Comparison of ENCODE assay signal across 23 cellular contexts in the genomic region with DNA sequence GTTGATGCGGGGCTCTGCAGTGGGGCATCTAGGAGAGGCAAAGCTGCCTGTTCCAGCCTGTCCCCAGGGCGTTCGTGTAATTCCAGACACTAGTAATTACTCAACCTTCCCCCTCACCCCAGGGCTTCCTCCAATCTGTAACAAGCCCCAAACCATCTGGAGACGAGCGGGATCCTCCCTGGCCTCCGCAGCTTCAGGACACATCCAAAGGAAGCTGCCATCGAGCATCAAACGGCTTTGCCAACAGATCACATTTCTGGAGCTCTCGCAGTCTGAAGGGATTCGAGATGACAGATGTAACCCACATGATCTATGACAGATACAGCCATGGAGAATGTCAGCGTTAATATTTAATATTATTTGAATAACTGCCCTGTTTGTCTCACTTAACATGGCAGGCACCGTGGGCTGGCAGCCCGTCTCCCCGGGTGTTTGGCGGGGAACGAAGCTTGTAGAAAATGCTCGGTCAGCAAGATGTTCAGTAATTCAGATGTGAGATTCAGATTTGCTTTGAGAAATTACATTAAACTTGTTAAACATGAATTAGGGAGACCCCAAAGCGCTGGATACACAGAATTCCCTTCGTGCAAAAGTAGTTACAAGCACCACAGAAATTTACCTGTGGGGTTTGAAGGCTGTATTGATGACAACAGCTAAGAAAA.
DNase-seq lines count a peak whose midpoint lies in the region; TF ChIP-seq lines count a peak whose summit lies in the region.
"Had no signal": no experiment of that assay in that cellular context is flagged by ENCODE, and none has a peak within 500 bp of the region (broad histone marks: within the 10 kb centered on the region; RNA-seq: fewer than 3 reads in every experiment).

No MANE protein-coding gene starts in this region.

- TF ChIP-seq CTCF in brain (conservative IDR thresholded peaks at IDR 0.05): no peak
- no peak for TF ChIP-seq CTCF in nephron progenitor cell (IDR thresholded peaks at IDR 0.05)

- no peaks in the 10 kb centered on the region for H3K36me3 Mint-ChIP-seq in brain
- no peaks in the 10 kb centered on the region for H3K36me3 Mint-ChIP-seq in nephron progenitor cell (ENCODE audit: low read depth)
- H3K36me3 Mint-ChIP-seq: CD8-positive, alpha-beta memory T cell had no signal

- no peaks in the 10 kb centered on the region for H3K9me3 Mint-ChIP-seq in brain
- no peaks in the 10 kb centered on the region for H3K9me3 Mint-ChIP-seq in nephron progenitor cell
- H3K9me3 Mint-ChIP-seq: CD8-positive, alpha-beta memory T cell; central memory CD8-positive, alpha-beta T cell; GM23338; neural crest cell; stimulated activated naive CD8-positive, alpha-beta T cell treated with anti-CD3 and anti-CD28 coated beads, Interleukin-15, amount 100 ng/mL, for 72 hours had no signal

- H3K27ac Mint-ChIP-seq in brain: peak overlapping the region in 4 of 5 experiments; percentile 35 to 94 (median 84)
- H3K27ac Mint-ChIP-seq in nephron progenitor cell: no peak overlapping the region
- H3K27ac Mint-ChIP-seq: GM23338; stimulated activated naive CD8-positive, alpha-beta T cell treated with anti-CD3 and anti-CD28 coated beads, Interleukin-15, amount 100 ng/mL, for 72 hours had no signal

- peak; percentile 51 for DNase-seq in G401 (ENCODE audit: low spot score)
- DNase-seq in NCI-H524 treated with DMSO at 0.1 percent for 48 hours (lab: John Stamatoyannopoulos, UW): peak; percentile 72
- DNase-seq in nephron progenitor cell: peak; percentile 11
- no peak for DNase-seq in CD1c-positive myeloid dendritic cell (ENCODE audit: extremely low spot score)
- DNase-seq in NCI-H748 treated with DMSO at 0.1 percent for 48 hours (lab: John Stamatoyannopoulos, UW): no peak
- DNase-seq in hippocampal formation (lab: John Stamatoyannopoulos, UW): no peak
- no peak for DNase-seq in activated naive CD4-positive, alpha-beta T cell treated with anti-CD3 and anti-CD28 coated beads, Interleukin-2, amount 50 U/mL, for 16 hours
- DNase-seq: activated naive CD4-positive, alpha-beta T cell treated with Interleukin-2 at 50 U/mL for 16 hours; activated T-cell treated with anti-CD3 and anti-CD28 coated beads for 4 hours; amygdala; CD8-positive, alpha-beta memory T cell; DMS79 treated with DMSO at 0.1 percent for 48 hours; effector CD4-positive, alpha-beta T cell; NCI-H1436; NCI-H345; psoas muscle; small intestine; stimulated activated CD4-positive, alpha-beta T cell treated with anti-CD3 and anti-CD28 coated beads, Interleukin-2, amount 100 ng/mL, for 48 hours; stimulated activated naive CD8-positive, alpha-beta T cell treated with anti-CD3 and anti-CD28 coated beads, Interleukin-15, amount 100 ng/mL, for 72 hours had no signal

- in situ Hi-C loops in G401 (cut with HindIII; ENCODE audit: low sequenced_read_pairs): no loop called here

- peaks cover 60% of the 10 kb centered on the region for H3K4me1 Mint-ChIP-seq in brain
- H3K4me1 Mint-ChIP-seq in nephron progenitor cell: peaks cover 44% of the 10 kb centered on the region

- H3K4me3 Mint-ChIP-seq in brain (peak overlapping the region in 4 of 5 experiments; percentile 56 to 72 (median 58)), nephron progenitor cell (peak overlapping the region; percentile 14)
- H3K4me3 Mint-ChIP-seq: CD8-positive, alpha-beta memory T cell; central memory CD8-positive, alpha-beta T cell; GM23338; neural crest cell; stimulated activated naive CD8-positive, alpha-beta T cell treated with anti-CD3 and anti-CD28 coated beads, Interleukin-15, amount 100 ng/mL, for 72 hours had no signal

- H3K27me3 Mint-ChIP-seq in brain (no peaks in the 10 kb centered on the region), nephron progenitor cell (ENCODE audit: low read depth, poor library complexity) (no peaks in the 10 kb centered on the region)
- H3K27me3 Mint-ChIP-seq: stimulated activated naive CD8-positive, alpha-beta T cell treated with anti-CD3 and anti-CD28 coated beads, Interleukin-15, amount 100 ng/mL, for 72 hours had no signal

Comparison
In these comparisons a context has a peak if more than half of its experiments do, and no peak if none do; other contexts are left out.
1. DNase-seq: peak in G401 (single experiment), NCI-H524 treated with DMSO at 0.1 percent for 48 hours (single experiment) and nephron progenitor cell (single experiment); none in CD1c-positive myeloid dendritic cell (single experiment), NCI-H748 treated with DMSO at 0.1 percent for 48 hours (single experiment), hippocampal formation (0 of 2) and activated naive CD4-positive, alpha-beta T cell treated with anti-CD3 and anti-CD28 coated beads, Interleukin-2, amount 50 U/mL, for 16 hours (single experiment).